Comparison of ENCODE assay signal across 20 cellular contexts in genomic region chr1:171017431-171017830, GRCh38.
"Had no signal": no experiment of that assay in that cellular context is flagged by ENCODE, and none has a peak within 500 bp of the region (broad histone marks: within the 10 kb centered on the region; RNA-seq: fewer than 3 reads in every experiment).

No MANE protein-coding gene starts in this region.

- H3K4me1 Mint-ChIP-seq: activated naive CD4-positive, alpha-beta T cell treated with anti-CD3 and anti-CD28 coated beads, Interleukin-2, amount 50 U/mL, for 24 hours; memory B cell; T-cell had no signal

- H3K27ac Mint-ChIP-seq: activated naive CD4-positive, alpha-beta T cell treated with anti-CD3 and anti-CD28 coated beads, Interleukin-2, amount 50 U/mL, for 24 hours; memory B cell; natural killer cell treated with Interleukin-12 subunit alpha and Interleukin-12 subunit beta and Interleukin-15 and Interleukin-18, amount 100 ng/mL, for 72 hours; T-cell had no signal

- H3K36me3 ChIP-seq: gastroesophageal sphincter, suprapubic skin had no signal

- H3K4me3 Mint-ChIP-seq: activated naive CD4-positive, alpha-beta T cell treated with anti-CD3 and anti-CD28 coated beads, Interleukin-2, amount 50 U/mL, for 24 hours; memory B cell; natural killer cell treated with Interleukin-12 subunit alpha and Interleukin-12 subunit beta and Interleukin-15 and Interleukin-18, amount 100 ng/mL, for 72 hours; T-cell had no signal

- H3K9me3 ChIP-seq: gastroesophageal sphincter, suprapubic skin had no signal

- H3K27ac ChIP-seq: gastroesophageal sphincter, hepatocyte, suprapubic skin had no signal

- H3K4me1 ChIP-seq: gastroesophageal sphincter, suprapubic skin had no signal

- H3K36me3 Mint-ChIP-seq: activated naive CD4-positive, alpha-beta T cell treated with anti-CD3 and anti-CD28 coated beads, Interleukin-2, amount 50 U/mL, for 24 hours; memory B cell; T-cell had no signal

- DNase-seq: activated CD4-positive, alpha-beta T cell treated with anti-CD3 and anti-CD28 coated beads for 1 hour; activated CD4-positive, alpha-beta T cell treated with anti-CD3 and anti-CD28 coated beads, Interleukin-2, amount 50 U/mL, for 48 hours; erythroblast; kidney glomerular epithelial cell; left ventricle myocardium superior; nucleus accumbens; small intestine; stimulated activated CD4-positive, alpha-beta T cell treated with anti-CD3 and anti-CD28 coated beads, Interleukin-4, amount 100 ng/mL, for 4 hours; stimulated activated CD8-positive, alpha-beta memory T cell treated with anti-CD3 and anti-CD28 coated beads, Interleukin-4, amount 100 ng/mL, for 48 hours; stimulated activated naive CD8-positive, alpha-beta T cell treated with anti-CD3 and anti-CD28 coated beads, Interleukin-15, Interleukin-2, amounts not matched to agents 100 U/mL and 50 U/mL, for 24 hours; T-cell; T1000; trophoblast cell had no signal

- H3K4me3 ChIP-seq: gastroesophageal sphincter, hepatocyte, suprapubic skin had no signal

- ATAC-seq: gastroesophageal sphincter; left ventricle myocardium superior; natural killer cell treated with Interleukin-12 subunit alpha and Interleukin-12 subunit beta and Interleukin-15 and Interleukin-18, amount 100 ng/mL, for 72 hours; right cardiac atrium; stimulated activated naive CD8-positive, alpha-beta T cell treated with anti-CD3 and anti-CD28 coated beads, Interleukin-15, Interleukin-2, amounts not matched to agents 100 U/mL and 50 U/mL, for 24 hours; T-cell had no signal

- H3K27me3 ChIP-seq: hepatocyte had no signal
